Comparison of ENCODE assay signal across 8 cellular contexts in the genomic region with DNA sequence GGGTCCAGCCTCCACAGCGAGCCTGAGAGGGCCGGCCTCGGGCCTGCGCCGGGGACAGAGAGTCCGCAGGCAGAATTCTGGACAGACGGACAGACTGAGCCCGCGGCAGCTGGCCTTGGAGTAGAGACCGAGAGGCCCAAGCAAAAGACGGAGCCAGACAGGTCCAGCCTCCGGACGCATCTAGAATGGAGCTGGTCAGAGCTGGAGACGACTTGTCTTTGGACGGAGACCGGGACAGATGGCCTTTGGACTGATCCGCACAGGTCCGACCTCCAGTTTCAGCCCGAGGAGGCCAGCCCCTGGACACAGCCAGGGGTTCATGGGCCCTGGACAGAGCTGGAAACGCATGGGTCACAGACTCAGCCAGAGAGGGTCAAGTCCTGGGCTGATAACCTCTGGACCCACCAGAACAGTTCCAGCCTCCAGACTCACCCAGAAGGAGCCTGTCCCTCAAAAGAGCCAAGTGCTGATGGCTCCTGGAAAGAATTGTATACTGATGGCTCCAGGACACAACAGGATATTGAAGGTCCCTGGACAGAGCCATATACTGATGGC. TPM values are rescaled to one million over a fixed set of nuclear protein-coding genes. Genes with fewer than 3 reads are reported as not detected.
DNase-seq lines count a peak whose midpoint lies in the region; ATAC-seq and TF ChIP-seq lines count a peak whose summit lies in the region.

No MANE protein-coding gene starts in this region.

- in situ Hi-C loops in brain microvascular endothelial cell (cut with HindIII; ENCODE audit: low pct_ligation_motif_present, low sequenced_read_pairs) = no loop called here

- H3K9me3 Mint-ChIP-seq in CD14-positive monocyte = peaks cover 0 to 3% (median 0%) of the 10 kb centered on the region in 7 donors

- H3K27me3 ChIP-seq in brain microvascular endothelial cell (replicated peaks) (no peaks in the 10 kb centered on the region), lung (ENCODE audit: control insufficient read depth, insufficient read depth) (no peaks in the 10 kb centered on the region), upper lobe of right lung (no peaks in the 10 kb centered on the region)

- peaks cover 16 to 19% of the 10 kb centered on the region in 2 donors for H3K36me3 Mint-ChIP-seq in CD14-positive monocyte

- 1 to 3% methylated on average over 20 of the region's 20 CpGs for WGBS in lung, 2 donors

- DNase-seq in CD14-positive monocyte (ENCODE audit: low spot score) (no peak), HT-29 (ENCODE audit: low spot score) (peak; percentile 70), brain microvascular endothelial cell (peak; percentile 43), lung (ENCODE audit: low spot score) (no peak), upper lobe of right lung (peak; percentile 75), COR-L47 (lab: John Stamatoyannopoulos, UW) (no peak), SKM-1 treated with dmso at 0.1 percent for 144 hours (lab: John Stamatoyannopoulos, UW; ENCODE audit: unreplicated experiment) (no peak)

- H3K27me3 Mint-ChIP-seq in CD14-positive monocyte (ENCODE audit: low read depth in 3 of 3) = peaks cover 0 to 6% (median 4%) of the 10 kb centered on the region in 3 donors

- H3K4me1 Mint-ChIP-seq in CD14-positive monocyte = peaks cover 79% of the 10 kb centered on the region

- intact Hi-C loops in CD14-positive monocyte (cut with micrococcal nuclease) (loop anchor here in 1 of 2 donors (1.0 to 2.0 kb wide), 3 partner anchors 26 to 81 kb away; no protein-coding TSS in a partner anchor), upper lobe of right lung (cut with DNase I) (no loop called here)

- H3K4me1 ChIP-seq in lung (ENCODE audit: control insufficient read depth in 2 of 2, insufficient read depth in 2 of 2, low read length in 2 of 2) (peaks cover 12 to 17% of the 10 kb centered on the region in 2 donors), upper lobe of right lung (peaks cover 42% of the 10 kb centered on the region)

- H3K4me3 Mint-ChIP-seq in CD14-positive monocyte = peak overlapping the region; percentile 84 to 94

- no peak for TF ChIP-seq CTCF in CD14-positive monocyte (IDR thresholded peaks at IDR 0.05)
- TF ChIP-seq CTCF in brain microvascular endothelial cell (IDR thresholded peaks at IDR 0.05; ENCODE audit: low read depth, low read length, missing control alignments) = no peak
- no peak for TF ChIP-seq CTCF in lung (IDR thresholded peaks at IDR 0.05; ENCODE audit: control extremely low read depth, extremely low read depth)
- TF ChIP-seq CTCF in upper lobe of right lung (IDR thresholded peaks at IDR 0.05) = no peak

- no peaks in the 10 kb centered on the region for H3K36me3 ChIP-seq in brain microvascular endothelial cell (replicated peaks)
- no peaks in the 10 kb centered on the region for H3K36me3 ChIP-seq in lung (ENCODE audit: control insufficient read depth in 2 of 2, insufficient read depth in 2 of 2, low read length in 2 of 2)
- peaks cover 14% of the 10 kb centered on the region for H3K36me3 ChIP-seq in upper lobe of right lung

- no peak for ATAC-seq in lung (ENCODE audit: insufficient read depth, low FRiP score)
- ATAC-seq in upper lobe of right lung = no peak
- ATAC-seq in HG03135 (IDR thresholded peaks at IDR 0.05; ENCODE audit: unreplicated experiment) = no peak

- H3K9me3 ChIP-seq in lung (ENCODE audit: control insufficient read depth in 2 of 2, insufficient read depth in 1 of 2, low read length in 1 of 2) = no peaks in the 10 kb centered on the region
- H3K9me3 ChIP-seq in upper lobe of right lung = no peaks in the 10 kb centered on the region

- peak overlapping the region; percentile 99 for H3K27ac ChIP-seq in brain microvascular endothelial cell
- H3K27ac ChIP-seq in lung (ENCODE audit: low read depth in 1 of 2, low read length in 1 of 2) = peak overlapping the region; percentile 93 to 95
- H3K27ac ChIP-seq in upper lobe of right lung = peak overlapping the region; percentile 95

- peak overlapping the region; percentile 76 for H3K4me3 ChIP-seq in brain microvascular endothelial cell (ENCODE audit: low read depth, low read length)
- peak overlapping the region; percentile 79 for H3K4me3 ChIP-seq in lung
- peak overlapping the region; percentile 75 for H3K4me3 ChIP-seq in upper lobe of right lung

- peak overlapping the region; percentile 83 to 94 (median 87) for H3K27ac Mint-ChIP-seq in CD14-positive monocyte

RNA-seq across cellular contexts. Expression of a gene that starts 0.5 kb away (rescaled TPM):
- 1 to 10 TPM; 2.7 to 2.9 TPM for polyA plus RNA-seq in CD14-positive monocyte
- total RNA-seq in HT-29 (2014; rRNA removed; shearing (Covaris generic)) = 52.2 and 58.5 TPM in 2 replicates
- 10 to 100 TPM; 28.0 to 38.5 TPM for total RNA-seq in lung
- polyA plus RNA-seq in lung = 10 to 100 TPM; 47.6 to 97.2 TPM
- total RNA-seq in upper lobe of right lung = 51.6 TPM

RNA-seq across cellular contexts. Expression of a gene that starts 0.7 kb away (rescaled TPM):
- polyA plus RNA-seq in CD14-positive monocyte (10 to 100 TPM; 16.0 to 23.4 TPM), lung (10 to 100 TPM; 34.7 to 59.1 TPM)
- 57.2 and 71.3 TPM in 2 replicates for total RNA-seq in HT-29 (2014; rRNA removed; shearing (Covaris generic))
- total RNA-seq in lung (10 to 100 TPM; 45.4 to 78.8 TPM), upper lobe of right lung (43.6 TPM)

RNA-seq across cellular contexts. Expression of a gene that starts 27.0 kb away (rescaled TPM):
- polyA plus RNA-seq in CD14-positive monocyte (under 1 TPM; 0.12 to 0.45 TPM), lung (10 to 100 TPM; 13.2 to 15.7 TPM)
- total RNA-seq in HT-29 (2014; rRNA removed; shearing (Covaris generic)) = 13.4 and 14.6 TPM in 2 replicates
- total RNA-seq in lung (10 to 100 TPM; 18.5 to 41.2 TPM), upper lobe of right lung (19.5 TPM)

RNA-seq across cellular contexts. Expression of a gene that starts 32.9 kb away (rescaled TPM):
- 1 to 10 TPM; 4.3 to 8.5 TPM for polyA plus RNA-seq in CD14-positive monocyte
- 1.9 and 2.6 TPM in 2 replicates for total RNA-seq in HT-29 (2014; rRNA removed; shearing (Covaris generic))
- total RNA-seq in lung = 10 to 100 TPM in 1 of 2 donors, 1 to 10 TPM in 1; 5.3 to 23.7 TPM
- polyA plus RNA-seq in lung = 10 to 100 TPM in 1 of 2 donors, 1 to 10 TPM in 1; 6.8 to 27.7 TPM
- total RNA-seq in upper lobe of right lung = 18.5 TPM

RNA-seq across cellular contexts. Expression of a gene that starts 33.6 kb away (rescaled TPM):
- polyA plus RNA-seq in CD14-positive monocyte = 10 to 100 TPM; 27.9 to 44.2 TPM
- 252 and 361 TPM in 2 replicates for total RNA-seq in HT-29 (2014; rRNA removed; shearing (Covaris generic))
- total RNA-seq in lung = 10 to 100 TPM; 47.4 to 77.4 TPM
- polyA plus RNA-seq in lung = 10 to 100 TPM; 44.5 to 69.9 TPM
- 51.7 TPM for total RNA-seq in upper lobe of right lung

Comparison
In these comparisons a context has a peak if more than half of its experiments do, and no peak if none do; other contexts are left out.
1. DNase-seq: peak in HT-29 (single experiment), brain microvascular endothelial cell (single experiment) and upper lobe of right lung (single experiment); none in CD14-positive monocyte (single experiment), lung (single experiment), COR-L47 (single experiment) and SKM-1 treated with dmso at 0.1 percent for 144 hours (single experiment).
2. Peak in every context shown above with its lines, with median percentiles within 50 percentile points of each other: H3K27ac ChIP-seq and H3K4me3 ChIP-seq.